In genomic region chr3:22536582-22536981, GRCh38 we compare ENCODE assay signal across 18 cellular contexts.
DNase-seq lines count a peak whose midpoint lies in the region; ATAC-seq and TF ChIP-seq lines count a peak whose summit lies in the region.
"Had no signal": no experiment of that assay in that cellular context is flagged by ENCODE, and none has a peak within 500 bp of the region (broad histone marks: within the 10 kb centered on the region; RNA-seq: fewer than 3 reads in every experiment).

No MANE protein-coding gene starts in this region.

- no peaks in the 10 kb centered on the region for H4K20me1 ChIP-seq in SK-N-SH (ENCODE audit: insufficient read depth)

- WGBS in SK-N-SH (ENCODE audit: low lambda C conversion rate): 43% methylated on average over 1 of the region's 1 CpG
- WGBS in transverse colon (ENCODE audit: low coverage in 1 of 2), 2 donors: 61 to 100% methylated on average over 1 of the region's 1 CpG

- TF ChIP-seq EP300 in SK-N-SH (IDR thresholded peaks at IDR 0.05; ENCODE audit: borderline replicate concordance in 1 of 2, low read depth in 1 of 2, low read length in 1 of 2) (peak in 1 of 2 experiments; percentile 97; a peak in 2 of 4 replicates), transverse colon (IDR thresholded peaks at IDR 0.05; ENCODE audit: low read depth) (no peak)

- no peak overlapping the region for H3K4me2 ChIP-seq in SK-N-SH

- H3K9me3 ChIP-seq in SK-N-SH: no peaks in the 10 kb centered on the region
- H3K9me3 ChIP-seq in transverse colon: no peaks in the 10 kb centered on the region
- H3K9me3 ChIP-seq: SJSA1 had no signal

- H3K27ac Mint-ChIP-seq in glutamatergic neuron (ENCODE audit: unreplicated experiment): peak overlapping the region; percentile 85
- H3K27ac Mint-ChIP-seq: CD8-positive, alpha-beta T cell had no signal

- H3K4me3 ChIP-seq in SK-N-SH (ENCODE audit: low read depth in 2 of 2, low read length in 1 of 2) (no peak overlapping the region), transverse colon (no peak overlapping the region)
- H3K4me3 ChIP-seq: SJSA1 had no signal

- in situ Hi-C loops in transverse colon (cut with MboI; ENCODE audit: low pct_ligation_motif_present in 1 of 4, low pct_unique_long_range_greater_than_20kb in 1 of 4, low sequenced_read_pairs in 3 of 4): no loop called here

- TF ChIP-seq CTCF in SK-N-SH (IDR thresholded peaks at IDR 0.05): no peak
- TF ChIP-seq CTCF in glutamatergic neuron (IDR thresholded peaks at IDR 0.05; ENCODE audit: partially characterized antibody, unreplicated experiment): no peak
- no peak for TF ChIP-seq CTCF in transverse colon (IDR thresholded peaks at IDR 0.05)

- no peaks in the 10 kb centered on the region for H3K36me3 Mint-ChIP-seq in glutamatergic neuron (ENCODE audit: unreplicated experiment)
- H3K36me3 Mint-ChIP-seq: CD8-positive, alpha-beta T cell had no signal

- ATAC-seq in GM21619 (IDR thresholded peaks at IDR 0.05; ENCODE audit: unreplicated experiment): no peak
- ATAC-seq in GM18909 (IDR thresholded peaks at IDR 0.05; ENCODE audit: poor library complexity, unreplicated experiment): no peak
- ATAC-seq: CD8-positive, alpha-beta T cell; Right ventricle myocardium inferior had no signal

- H3K27me3 Mint-ChIP-seq in glutamatergic neuron (ENCODE audit: unreplicated experiment): peaks cover 3% of the 10 kb centered on the region

- no peaks in the 10 kb centered on the region for H3K36me3 ChIP-seq in SK-N-SH (replicated peaks in 1 of 2; ENCODE audit: control insufficient read depth in 1 of 2, insufficient read depth in 2 of 2, low read length in 1 of 2)
- H3K36me3 ChIP-seq in transverse colon: no peaks in the 10 kb centered on the region
- H3K36me3 ChIP-seq: SJSA1 had no signal

- DNase-seq in NCI-H1694 treated with DMSO at 0.1 percent for 48 hours (lab: John Stamatoyannopoulos, UW) (peak; percentile 5), NCI-H1694 (lab: John Stamatoyannopoulos, UW) (no peak), SK-N-SH (peak; percentile 74), glutamatergic neuron (peak; percentile 62), transverse colon (no peak)
- DNase-seq: 8988T; AML-193; Calu3; CD8-positive, alpha-beta T cell; DMS79; Karpas-422; NCI-H187; NCI-H345; NCI-H526 had no signal

- H3K27me3 ChIP-seq in SK-N-SH (ENCODE audit: insufficient read depth): no peaks in the 10 kb centered on the region
- H3K27me3 ChIP-seq in transverse colon: no peaks in the 10 kb centered on the region
- H3K27me3 ChIP-seq: SJSA1 had no signal

- H3F3A ChIP-seq in SK-N-SH (replicated peaks; ENCODE audit: insufficient read depth): no peaks in the 10 kb centered on the region

- no peak overlapping the region for H2AFZ ChIP-seq in SK-N-SH (ENCODE audit: low read depth)

- no peak for TF ChIP-seq POLR2A in transverse colon (IDR thresholded peaks at IDR 0.05)

- no peak overlapping the region for H3K4me3 Mint-ChIP-seq in glutamatergic neuron (ENCODE audit: unreplicated experiment)
- H3K4me3 Mint-ChIP-seq: CD8-positive, alpha-beta T cell had no signal

- peak overlapping the region in 1 of 2 experiments; percentile 96; a peak in 2 of 4 replicates for H3K27ac ChIP-seq in SK-N-SH (ENCODE audit: low read depth in 2 of 2, low read length in 1 of 2)
- H3K27ac ChIP-seq in transverse colon: no peak overlapping the region
- H3K27ac ChIP-seq: SJSA1 had no signal

- no peak overlapping the region for H3K9ac ChIP-seq in SK-N-SH

- H3K9me2 ChIP-seq in SK-N-SH: no peaks in the 10 kb centered on the region

- POLR2A ChIA-PET in SK-N-SH (lab: Yijun Ruan, JAX): no interaction called here

- intact Hi-C loops in transverse colon (cut with DNase I; ENCODE audit: low total_unique reads): no loop called here

- no peaks in the 10 kb centered on the region for H3K79me2 ChIP-seq in SK-N-SH (ENCODE audit: insufficient read depth)

- peak; percentile 54 for TF ChIP-seq RAD21 in SK-N-SH (IDR thresholded peaks at IDR 0.05; ENCODE audit: low read length)

- no peaks in the 10 kb centered on the region for H3K9me3 Mint-ChIP-seq in glutamatergic neuron (ENCODE audit: unreplicated experiment)

- peaks cover 0 to 22% of the 10 kb centered on the region in 2 experiments; a peak in 2 of 4 replicates for H3K4me1 ChIP-seq in SK-N-SH (ENCODE audit: control insufficient read depth in 1 of 2, insufficient read depth in 2 of 2, low read depth in 1 of 2, low read length in 1 of 2)
- H3K4me1 ChIP-seq in transverse colon: no peaks in the 10 kb centered on the region
- H3K4me1 ChIP-seq: SJSA1 had no signal

- peaks cover 8% of the 10 kb centered on the region for H3K4me1 Mint-ChIP-seq in glutamatergic neuron (ENCODE audit: low read depth, unreplicated experiment)

- CTCF ChIA-PET in SK-N-SH (lab: Yijun Ruan, JAX): interaction anchor here (1.2 to 1.5 kb wide), 2 partner anchors 12 to 351 kb away, joined by 3 to 4 read pairs; no protein-coding TSS in a partner anchor

TF ChIP-seq in SK-N-SH, 30 proteins besides CTCF, POLR2A, EP300 and RAD21:
- TF ChIP-seq TAF1 (IDR thresholded peaks at IDR 0.05; ENCODE audit: borderline replicate concordance, low read depth, low read length): no peak
- TF ChIP-seq RCOR1 (IDR thresholded peaks at IDR 0.05; ENCODE audit: low read length): peak; percentile 100
- TF ChIP-seq CHD2 (IDR thresholded peaks at IDR 0.05; ENCODE audit: low read length, partially characterized antibody): peak; percentile 93
- TF ChIP-seq SIN3A (IDR thresholded peaks at IDR 0.05; ENCODE audit: borderline replicate concordance, low read depth, low read length): no peak
- TF ChIP-seq POLR2AphosphoS5 (IDR thresholded peaks at IDR 0.05; ENCODE audit: low read depth, low read length): 0 out of 2 replicates have a peak, but pooled peaks have one; percentile 18
- no peak for TF ChIP-seq MEF2A (IDR thresholded peaks at IDR 0.05; ENCODE audit: borderline replicate concordance, low read depth)
- no peak for TF ChIP-seq IRF3 (IDR thresholded peaks at IDR 0.05; ENCODE audit: low read depth, low read length)
- TF ChIP-seq JUND (IDR thresholded peaks at IDR 0.05): no peak
- no peak for TF ChIP-seq USF1 (IDR thresholded peaks at IDR 0.05; ENCODE audit: borderline replicate concordance, low read depth)
- TF ChIP-seq MXI1 (IDR thresholded peaks at IDR 0.05; ENCODE audit: low read depth, low read length): peak; percentile 49; the same call in 1 of the 2 replicates
- TF ChIP-seq PBX3 (IDR thresholded peaks at IDR 0.05): no peak
- no peak for TF ChIP-seq EZH2phosphoT487 (IDR thresholded peaks at IDR 0.05; ENCODE audit: borderline replicate concordance, low read depth)
- no peak for TF ChIP-seq YY1 (IDR thresholded peaks at IDR 0.05; ENCODE audit: low read depth)
- peak; percentile 39 for TF ChIP-seq TCF12 (IDR thresholded peaks at IDR 0.05)
- peak; percentile 90 for TF ChIP-seq GATA2 (CRISPR knock-in tag; IDR thresholded peaks at IDR 0.05)
- TF ChIP-seq ZBTB33 (IDR thresholded peaks at IDR 0.05; ENCODE audit: borderline replicate concordance, low read depth): no peak
- no peak for TF ChIP-seq MAX (IDR thresholded peaks at IDR 0.05; ENCODE audit: low read depth)
- TF ChIP-seq GABPA (IDR thresholded peaks at IDR 0.05; ENCODE audit: low read depth): no peak
- TF ChIP-seq FOXJ3 (CRISPR knock-in tag; IDR thresholded peaks at IDR 0.05): peak; percentile 98

Comparison
In these comparisons a context has a peak if more than half of its experiments do, and no peak if none do; other contexts are left out.
1. DNase-seq: peak in NCI-H1694 treated with DMSO at 0.1 percent for 48 hours (single experiment), SK-N-SH (single experiment) and glutamatergic neuron (single experiment); none in NCI-H1694 (single experiment) and transverse colon (single experiment).